Comparison of ENCODE assay signal across 9 cellular contexts in genomic region chr4:48270516-48270897, GRCh38. TPM values are rescaled to one million over a fixed set of nuclear protein-coding genes. Genes with fewer than 3 reads are reported as not detected.
DNase-seq lines count a peak whose midpoint lies in the region; ATAC-seq lines count a peak whose summit lies in the region.
"Had no signal": no experiment of that assay in that cellular context is flagged by ENCODE, and none has a peak within 500 bp of the region (broad histone marks: within the 10 kb centered on the region; RNA-seq: fewer than 3 reads in every experiment).

No MANE protein-coding gene starts in this region.

- peak overlapping the region; percentile 18 for H3K27ac ChIP-seq in layer of hippocampus (ENCODE audit: low read depth, low read length)
- peak overlapping the region; percentile 95 for H3K27ac ChIP-seq in thymus (ENCODE audit: low read depth)

- H3K36me3 ChIP-seq in thymus (ENCODE audit: control insufficient read depth, insufficient read depth): no peaks in the 10 kb centered on the region

- no peaks in the 10 kb centered on the region for H3K27me3 Mint-ChIP-seq in activated CD8-positive, alpha-beta memory T cell treated with anti-CD3 and anti-CD28 coated beads, Interleukin-2, amount 10 ng/mL, durations not matched to agents 7 days and 5 days
- H3K27me3 Mint-ChIP-seq in activated naive CD8-positive, alpha-beta T cell treated with anti-CD3 and anti-CD28 coated beads, Interleukin-2, amount 10 ng/mL, durations not matched to agents 7 days and 5 days: no peaks in the 10 kb centered on the region

- no peak for DNase-seq in activated CD8-positive, alpha-beta memory T cell treated with anti-CD3 and anti-CD28 coated beads, Interleukin-2, amount 10 ng/mL, durations not matched to agents 7 days and 5 days
- DNase-seq in activated CD8-positive, alpha-beta memory T cell treated with anti-CD3 and anti-CD28 coated beads for 24 hours: no peak
- DNase-seq in activated naive CD8-positive, alpha-beta T cell treated with anti-CD3 and anti-CD28 coated beads, Interleukin-2, amount 10 ng/mL, durations not matched to agents 7 days and 5 days: no peak
- no peak for DNase-seq in glomerular visceral epithelial cell (ENCODE audit: extremely low spot score)
- no peak for DNase-seq in activated effector memory CD4-positive, alpha-beta T cell treated with anti-CD3 and anti-CD28 coated beads, Interleukin-2, amount 50 U/mL, for 16 hours

- POLR2A ChIA-PET in activated naive CD8-positive, alpha-beta T cell treated with anti-CD3 and anti-CD28 coated beads, Interleukin-2, amount 10 ng/mL, durations not matched to agents 7 days and 5 days (lab: Charles Lee): interaction anchor here (1.2 to 1.5 kb wide), 2 partner anchors 131 to 142 kb away, joined by 3 to 4 read pairs; no protein-coding TSS in a partner anchor

- peaks cover 16% of the 10 kb centered on the region for H3K4me1 Mint-ChIP-seq in activated CD8-positive, alpha-beta memory T cell treated with anti-CD3 and anti-CD28 coated beads, Interleukin-2, amount 10 ng/mL, durations not matched to agents 7 days and 5 days
- peaks cover 23% of the 10 kb centered on the region for H3K4me1 Mint-ChIP-seq in activated naive CD8-positive, alpha-beta T cell treated with anti-CD3 and anti-CD28 coated beads, Interleukin-2, amount 10 ng/mL, durations not matched to agents 7 days and 5 days

- no peaks in the 10 kb centered on the region for H3K9me3 Mint-ChIP-seq in activated CD8-positive, alpha-beta memory T cell treated with anti-CD3 and anti-CD28 coated beads, Interleukin-2, amount 10 ng/mL, durations not matched to agents 7 days and 5 days (ENCODE audit: low read depth)
- no peaks in the 10 kb centered on the region for H3K9me3 Mint-ChIP-seq in activated naive CD8-positive, alpha-beta T cell treated with anti-CD3 and anti-CD28 coated beads, Interleukin-2, amount 10 ng/mL, durations not matched to agents 7 days and 5 days

- H3K4me3 ChIP-seq in thymus (ENCODE audit: low read length): peak overlapping the region; percentile 65

- H3K27me3 ChIP-seq in layer of hippocampus (ENCODE audit: control insufficient read depth, insufficient read depth, low read length): no peaks in the 10 kb centered on the region
- H3K27me3 ChIP-seq in thymus (ENCODE audit: control insufficient read depth, insufficient read depth): no peaks in the 10 kb centered on the region

- peaks cover 24% of the 10 kb centered on the region for H3K4me1 ChIP-seq in thymus (ENCODE audit: control insufficient read depth, insufficient read depth, low read length)

- ATAC-seq in activated CD8-positive, alpha-beta memory T cell treated with anti-CD3 and anti-CD28 coated beads, Interleukin-2, amount 10 ng/mL, durations not matched to agents 7 days and 5 days: no peak
- no peak for ATAC-seq in activated naive CD8-positive, alpha-beta T cell treated with anti-CD3 and anti-CD28 coated beads, Interleukin-2, amount 10 ng/mL, durations not matched to agents 7 days and 5 days (ENCODE audit: low read depth)
- no peak for ATAC-seq in GM21528 (IDR thresholded peaks at IDR 0.05; ENCODE audit: low FRiP score, unreplicated experiment)

- H3K9me3 ChIP-seq in thymus (ENCODE audit: control insufficient read depth): no peaks in the 10 kb centered on the region

- CTCF ChIA-PET in activated CD8-positive, alpha-beta memory T cell treated with anti-CD3 and anti-CD28 coated beads, Interleukin-2, amount 10 ng/mL, durations not matched to agents 7 days and 5 days (lab: Charles Lee): interaction anchor here (0.6 to 1.0 kb wide), 2 partner anchors 48 to 72 kb away, joined by 3 read pairs; no protein-coding TSS in a partner anchor

- H3K36me3 Mint-ChIP-seq in activated CD8-positive, alpha-beta memory T cell treated with anti-CD3 and anti-CD28 coated beads, Interleukin-2, amount 10 ng/mL, durations not matched to agents 7 days and 5 days: peaks cover 5% of the 10 kb centered on the region
- H3K36me3 Mint-ChIP-seq in activated naive CD8-positive, alpha-beta T cell treated with anti-CD3 and anti-CD28 coated beads, Interleukin-2, amount 10 ng/mL, durations not matched to agents 7 days and 5 days: peaks cover 15% of the 10 kb centered on the region

- H3K27ac Mint-ChIP-seq in activated CD8-positive, alpha-beta memory T cell treated with anti-CD3 and anti-CD28 coated beads, Interleukin-2, amount 10 ng/mL, durations not matched to agents 7 days and 5 days: no peak overlapping the region
- H3K27ac Mint-ChIP-seq in activated naive CD8-positive, alpha-beta T cell treated with anti-CD3 and anti-CD28 coated beads, Interleukin-2, amount 10 ng/mL, durations not matched to agents 7 days and 5 days: no peak overlapping the region

- peak overlapping the region; percentile 92 for H3K4me3 Mint-ChIP-seq in activated CD8-positive, alpha-beta memory T cell treated with anti-CD3 and anti-CD28 coated beads, Interleukin-2, amount 10 ng/mL, durations not matched to agents 7 days and 5 days
- peak overlapping the region; percentile 97 for H3K4me3 Mint-ChIP-seq in activated naive CD8-positive, alpha-beta T cell treated with anti-CD3 and anti-CD28 coated beads, Interleukin-2, amount 10 ng/mL, durations not matched to agents 7 days and 5 days

- 55% methylated on average over 3 of the region's 3 CpGs for WGBS in thymus

RNA-seq across cellular contexts. Expression of gene TEC, which starts 0.9 kb away (rescaled TPM):
- total RNA-seq in activated CD8-positive, alpha-beta memory T cell treated with anti-CD3 and anti-CD28 coated beads, Interleukin-2, amount 10 ng/mL, durations not matched to agents 7 days and 5 days: 1 to 10 TPM; 2.0 to 3.0 TPM
- 1 to 10 TPM; 4.2 TPM for total RNA-seq in activated naive CD8-positive, alpha-beta T cell treated with anti-CD3 and anti-CD28 coated beads, Interleukin-2, amount 10 ng/mL, durations not matched to agents 7 days and 5 days
- 4.2 TPM for polyA plus RNA-seq in thymus
- polyA plus RNA-seq: neural cell had no signal
